Comparison of ENCODE assay signal across 8 cellular contexts in the genomic region with DNA sequence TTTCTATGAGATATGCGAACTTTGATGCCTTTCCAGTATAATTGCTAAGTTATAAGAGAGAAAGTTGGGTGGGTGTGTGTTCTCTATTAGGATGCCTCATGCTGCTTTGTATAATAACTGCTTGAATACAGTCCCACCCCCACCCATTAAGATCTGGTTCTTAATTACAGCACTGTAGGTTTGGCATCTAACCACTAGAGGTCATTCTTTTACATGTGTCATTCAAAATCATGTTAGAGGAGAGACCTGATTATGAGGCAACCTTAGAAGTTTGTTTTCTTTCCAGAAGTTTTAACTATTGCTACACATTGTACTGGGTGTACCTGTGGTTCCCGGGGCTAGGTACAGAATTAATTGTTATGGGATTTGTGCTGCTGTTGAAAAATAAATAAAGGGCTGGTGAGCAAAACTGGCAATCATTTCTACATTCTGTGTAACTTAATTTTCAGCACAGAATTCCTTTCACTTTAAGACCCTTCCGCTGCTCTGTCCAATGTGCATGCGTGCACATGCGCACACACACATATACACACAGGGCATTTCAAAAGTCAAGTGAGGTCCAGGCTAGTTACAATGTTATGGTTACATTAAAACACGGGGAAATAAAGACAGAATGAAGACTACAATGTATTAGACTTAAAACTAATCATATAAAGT.
DNase-seq lines count a peak whose midpoint lies in the region; ATAC-seq and TF ChIP-seq lines count a peak whose summit lies in the region.

No MANE protein-coding gene starts in this region.

- H4K20me1 ChIP-seq in SU-DHL-6 (ENCODE audit: low read depth, low read length), result no peaks in the 10 kb centered on the region

- CTCF ChIA-PET in CD8-positive, alpha-beta memory T cell (lab: Charles Lee), result no interaction called here

- ATAC-seq in HG03460 (IDR thresholded peaks at IDR 0.05; ENCODE audit: unreplicated experiment) (peak; percentile 70), HG03045 (IDR thresholded peaks at IDR 0.05; ENCODE audit: unreplicated experiment) (no peak)

- no peaks in the 10 kb centered on the region for H3K4me1 ChIP-seq in iPS DF 6.9 (ENCODE audit: control insufficient read depth, insufficient read depth, low read length)
- H3K4me1 ChIP-seq in CD8-positive, alpha-beta memory T cell (ENCODE audit: insufficient read depth, low read length), result no peaks in the 10 kb centered on the region

- H3K9me3 Mint-ChIP-seq in CD8-positive, alpha-beta memory T cell, result peaks cover 0 to 16% (median 0%) of the 10 kb centered on the region in 5 donors

- H3K4me3 ChIP-seq in SU-DHL-6 (ENCODE audit: insufficient read depth, low read length, poor library complexity, severe bottlenecking), result no peak overlapping the region
- H3K4me3 ChIP-seq in iPS DF 6.9 (ENCODE audit: low read length), result no peak overlapping the region
- no peak overlapping the region for H3K4me3 ChIP-seq in CD8-positive, alpha-beta memory T cell (ENCODE audit: low read length)

- H2AFZ ChIP-seq in SU-DHL-6 (ENCODE audit: low read depth, low read length, severe bottlenecking), result no peak overlapping the region

- H3K79me2 ChIP-seq in SU-DHL-6 (ENCODE audit: insufficient read depth, low read length), result no peaks in the 10 kb centered on the region

- no peaks in the 10 kb centered on the region for H3K4me1 Mint-ChIP-seq in CD8-positive, alpha-beta memory T cell

- no peak overlapping the region for H3K4me3 Mint-ChIP-seq in CD8-positive, alpha-beta memory T cell

- no peaks in the 10 kb centered on the region for H3K27me3 ChIP-seq in SU-DHL-6 (ENCODE audit: low read length)
- no peaks in the 10 kb centered on the region for H3K27me3 ChIP-seq in iPS DF 6.9 (ENCODE audit: control insufficient read depth, insufficient read depth, low read length)
- no peaks in the 10 kb centered on the region for H3K27me3 ChIP-seq in CD8-positive, alpha-beta memory T cell (ENCODE audit: insufficient read depth, low read length, poor library complexity, severe bottlenecking)

- H3K4me2 ChIP-seq in SU-DHL-6 (ENCODE audit: low read depth, low read length, poor library complexity, severe bottlenecking), result no peak overlapping the region

- POLR2A ChIA-PET in CD8-positive, alpha-beta memory T cell (lab: Charles Lee), result no interaction called here

- DNase-seq in NOMO-1 (lab: John Stamatoyannopoulos, UW; ENCODE audit: unreplicated experiment in 2 of 2) (peak; percentile 10 to 66), NOMO-1 treated with dmso at 0.1 percent for 144 hours (lab: John Stamatoyannopoulos, UW; ENCODE audit: unreplicated experiment) (no peak), iPS DF 6.9 (ENCODE audit: low read depth, low spot score) (peak; percentile 1)
- DNase-seq in CD8-positive, alpha-beta memory T cell, result no peak
- DNase-seq in activated CD4-positive, alpha-beta T cell treated with anti-CD3 and anti-CD28 coated beads, Interleukin-2, amount 50 U/mL, for 4 hours, result no peak

- WGBS in iPS DF 6.9 (ENCODE audit: insufficient coverage, insufficient read length), result no CpG with 5 or more reads among the region's 6 CpGs

- no peaks in the 10 kb centered on the region for H3K9me2 ChIP-seq in SU-DHL-6 (replicated peaks; ENCODE audit: insufficient read depth, low read length)

- H3K36me3 Mint-ChIP-seq in CD8-positive, alpha-beta memory T cell, result no peaks in the 10 kb centered on the region

- no peak overlapping the region for H3K27ac Mint-ChIP-seq in CD8-positive, alpha-beta memory T cell

- peak; percentile 34 for TF ChIP-seq CTCF in SU-DHL-6 (IDR thresholded peaks at IDR 0.05; ENCODE audit: insufficient read depth, low read length, poor library complexity, severe bottlenecking)

- no peak overlapping the region for H3K27ac ChIP-seq in SU-DHL-6 (ENCODE audit: low read depth, low read length)
- H3K27ac ChIP-seq in iPS DF 6.9 (ENCODE audit: low read length), result no peak overlapping the region
- H3K27ac ChIP-seq in CD8-positive, alpha-beta memory T cell (ENCODE audit: low read depth, low read length), result no peak overlapping the region

- no peak overlapping the region for H3K9ac ChIP-seq in SU-DHL-6 (ENCODE audit: low read length)

- H3K9me3 ChIP-seq in SU-DHL-6 (ENCODE audit: insufficient read depth, low read length), result no peaks in the 10 kb centered on the region
- H3K9me3 ChIP-seq in iPS DF 6.9 (ENCODE audit: control insufficient read depth, insufficient read depth, low read length), result no peaks in the 10 kb centered on the region; the same call in 1 of the 2 replicates
- no peaks in the 10 kb centered on the region for H3K9me3 ChIP-seq in CD8-positive, alpha-beta memory T cell (ENCODE audit: low read length)

- H3K36me3 ChIP-seq in SU-DHL-6 (ENCODE audit: low read length), result no peaks in the 10 kb centered on the region
- H3K36me3 ChIP-seq in iPS DF 6.9 (ENCODE audit: control insufficient read depth, insufficient read depth, low read length), result no peaks in the 10 kb centered on the region
- H3K36me3 ChIP-seq in CD8-positive, alpha-beta memory T cell (ENCODE audit: insufficient read depth, low read length), result no peaks in the 10 kb centered on the region

- H3F3A ChIP-seq in SU-DHL-6 (ENCODE audit: insufficient read depth), result no peaks in the 10 kb centered on the region

- H3K27me3 Mint-ChIP-seq in CD8-positive, alpha-beta memory T cell, result peaks cover 0 to 2% of the 10 kb centered on the region in 2 donors

Comparison
In these comparisons a context has a peak if more than half of its experiments do, and no peak if none do; other contexts are left out.
1. DNase-seq: peak in NOMO-1 (2 of 2) and iPS DF 6.9 (single experiment); none in NOMO-1 treated with dmso at 0.1 percent for 144 hours (single experiment), CD8-positive, alpha-beta memory T cell (0 of 5) and activated CD4-positive, alpha-beta T cell treated with anti-CD3 and anti-CD28 coated beads, Interleukin-2, amount 50 U/mL, for 4 hours (0 of 2).